In the genomic region with DNA sequence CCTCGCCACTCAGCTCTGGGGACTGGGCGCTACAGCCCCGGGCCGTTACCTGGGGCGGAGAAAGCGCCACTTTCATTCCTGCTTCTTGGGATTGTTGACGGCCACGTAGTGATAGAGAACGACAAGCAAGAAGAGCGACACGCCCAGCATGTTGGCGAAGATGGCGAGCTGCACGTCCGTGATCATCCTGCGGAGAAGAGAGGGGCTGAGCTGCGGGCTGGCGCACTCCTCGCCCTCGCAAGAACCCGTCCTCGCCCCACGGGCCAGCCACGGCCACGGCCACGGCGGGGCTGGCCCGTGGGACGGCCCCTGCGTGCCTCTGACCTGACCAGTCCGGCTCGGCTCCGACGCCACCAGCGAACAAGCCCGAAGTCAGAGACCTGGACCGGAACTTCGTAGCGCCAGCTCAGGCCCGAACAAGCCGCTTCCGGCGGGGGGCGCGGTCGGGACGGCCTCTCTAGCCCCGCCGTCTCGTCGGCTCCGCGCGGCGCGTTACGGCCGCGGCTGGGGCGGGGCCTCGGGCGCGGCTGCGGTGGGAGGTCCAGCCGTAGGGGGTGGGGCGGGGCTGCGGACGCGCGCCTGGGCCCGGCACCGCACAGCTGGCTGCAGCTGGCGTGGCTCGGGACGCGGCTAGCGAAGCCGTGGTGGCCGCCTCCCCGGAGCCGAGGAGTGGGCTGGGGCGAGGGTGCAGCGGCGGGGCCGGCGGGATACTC, we compare ENCODE assay signal across 1 cellular context.
TF ChIP-seq lines count a peak whose summit lies in the region.

A gene (minus strand): TSS at position 378 of the 713 bp plus-strand sequence.

TF ChIP-seq in GM23338, 12 proteins besides CTCF, POLR2A, EP300 and RAD21 (continued from another document):
- TF ChIP-seq, protein P1, sequence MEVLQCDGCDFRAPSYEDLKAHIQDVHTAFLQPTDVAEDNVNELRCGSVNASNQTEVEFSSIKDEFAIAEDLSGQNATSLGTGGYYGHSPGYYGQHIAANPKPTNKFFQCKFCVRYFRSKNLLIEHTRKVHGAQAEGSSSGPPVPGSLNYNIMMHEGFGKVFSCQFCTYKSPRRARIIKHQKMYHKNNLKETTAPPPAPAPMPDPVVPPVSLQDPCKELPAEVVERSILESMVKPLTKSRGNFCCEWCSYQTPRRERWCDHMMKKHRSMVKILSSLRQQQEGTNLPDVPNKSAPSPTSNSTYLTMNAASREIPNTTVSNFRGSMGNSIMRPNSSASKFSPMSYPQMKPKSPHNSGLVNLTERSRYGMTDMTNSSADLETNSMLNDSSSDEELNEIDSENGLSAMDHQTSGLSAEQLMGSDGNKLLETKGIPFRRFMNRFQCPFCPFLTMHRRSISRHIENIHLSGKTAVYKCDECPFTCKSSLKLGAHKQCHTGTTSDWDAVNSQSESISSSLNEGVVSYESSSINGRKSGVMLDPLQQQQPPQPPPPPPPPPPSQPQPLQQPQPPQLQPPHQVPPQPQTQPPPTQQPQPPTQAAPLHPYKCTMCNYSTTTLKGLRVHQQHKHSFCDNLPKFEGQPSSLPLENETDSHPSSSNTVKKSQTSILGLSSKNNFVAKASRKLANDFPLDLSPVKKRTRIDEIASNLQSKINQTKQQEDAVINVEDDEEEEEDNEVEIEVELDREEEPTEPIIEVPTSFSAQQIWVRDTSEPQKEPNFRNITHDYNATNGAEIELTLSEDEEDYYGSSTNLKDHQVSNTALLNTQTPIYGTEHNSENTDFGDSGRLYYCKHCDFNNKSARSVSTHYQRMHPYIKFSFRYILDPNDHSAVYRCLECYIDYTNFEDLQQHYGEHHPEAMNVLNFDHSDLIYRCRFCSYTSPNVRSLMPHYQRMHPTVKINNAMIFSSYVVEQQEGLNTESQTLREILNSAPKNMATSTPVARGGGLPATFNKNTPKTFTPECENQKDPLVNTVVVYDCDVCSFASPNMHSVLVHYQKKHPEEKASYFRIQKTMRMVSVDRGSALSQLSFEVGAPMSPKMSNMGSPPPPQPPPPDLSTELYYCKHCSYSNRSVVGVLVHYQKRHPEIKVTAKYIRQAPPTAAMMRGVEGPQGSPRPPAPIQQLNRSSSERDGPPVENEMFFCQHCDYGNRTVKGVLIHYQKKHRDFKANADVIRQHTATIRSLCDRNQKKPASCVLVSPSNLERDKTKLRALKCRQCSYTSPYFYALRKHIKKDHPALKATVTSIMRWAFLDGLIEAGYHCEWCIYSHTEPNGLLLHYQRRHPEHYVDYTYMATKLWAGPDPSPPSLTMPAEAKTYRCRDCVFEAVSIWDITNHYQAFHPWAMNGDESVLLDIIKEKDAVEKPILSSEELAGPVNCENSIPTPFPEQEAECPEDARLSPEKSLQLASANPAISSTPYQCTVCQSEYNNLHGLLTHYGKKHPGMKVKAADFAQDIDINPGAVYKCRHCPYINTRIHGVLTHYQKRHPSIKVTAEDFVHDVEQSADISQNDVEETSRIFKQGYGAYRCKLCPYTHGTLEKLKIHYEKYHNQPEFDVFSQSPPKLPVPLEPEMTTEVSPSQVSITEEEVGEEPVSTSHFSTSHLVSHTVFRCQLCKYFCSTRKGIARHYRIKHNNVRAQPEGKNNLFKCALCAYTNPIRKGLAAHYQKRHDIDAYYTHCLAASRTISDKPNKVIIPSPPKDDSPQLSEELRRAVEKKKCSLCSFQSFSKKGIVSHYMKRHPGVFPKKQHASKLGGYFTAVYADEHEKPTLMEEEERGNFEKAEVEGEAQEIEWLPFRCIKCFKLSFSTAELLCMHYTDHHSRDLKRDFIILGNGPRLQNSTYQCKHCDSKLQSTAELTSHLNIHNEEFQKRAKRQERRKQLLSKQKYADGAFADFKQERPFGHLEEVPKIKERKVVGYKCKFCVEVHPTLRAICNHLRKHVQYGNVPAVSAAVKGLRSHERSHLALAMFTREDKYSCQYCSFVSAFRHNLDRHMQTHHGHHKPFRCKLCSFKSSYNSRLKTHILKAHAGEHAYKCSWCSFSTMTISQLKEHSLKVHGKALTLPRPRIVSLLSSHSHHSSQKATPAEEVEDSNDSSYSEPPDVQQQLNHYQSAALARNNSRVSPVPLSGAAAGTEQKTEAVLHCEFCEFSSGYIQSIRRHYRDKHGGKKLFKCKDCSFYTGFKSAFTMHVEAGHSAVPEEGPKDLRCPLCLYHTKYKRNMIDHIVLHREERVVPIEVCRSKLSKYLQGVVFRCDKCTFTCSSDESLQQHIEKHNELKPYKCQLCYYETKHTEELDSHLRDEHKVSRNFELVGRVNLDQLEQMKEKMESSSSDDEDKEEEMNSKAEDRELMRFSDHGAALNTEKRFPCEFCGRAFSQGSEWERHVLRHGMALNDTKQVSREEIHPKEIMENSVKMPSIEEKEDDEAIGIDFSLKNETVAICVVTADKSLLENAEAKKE (CRISPR knock-in tag; IDR thresholded peaks at IDR 0.05), result no peak
